9 cellular contexts compared by ENCODE assay signal in the genomic region with DNA sequence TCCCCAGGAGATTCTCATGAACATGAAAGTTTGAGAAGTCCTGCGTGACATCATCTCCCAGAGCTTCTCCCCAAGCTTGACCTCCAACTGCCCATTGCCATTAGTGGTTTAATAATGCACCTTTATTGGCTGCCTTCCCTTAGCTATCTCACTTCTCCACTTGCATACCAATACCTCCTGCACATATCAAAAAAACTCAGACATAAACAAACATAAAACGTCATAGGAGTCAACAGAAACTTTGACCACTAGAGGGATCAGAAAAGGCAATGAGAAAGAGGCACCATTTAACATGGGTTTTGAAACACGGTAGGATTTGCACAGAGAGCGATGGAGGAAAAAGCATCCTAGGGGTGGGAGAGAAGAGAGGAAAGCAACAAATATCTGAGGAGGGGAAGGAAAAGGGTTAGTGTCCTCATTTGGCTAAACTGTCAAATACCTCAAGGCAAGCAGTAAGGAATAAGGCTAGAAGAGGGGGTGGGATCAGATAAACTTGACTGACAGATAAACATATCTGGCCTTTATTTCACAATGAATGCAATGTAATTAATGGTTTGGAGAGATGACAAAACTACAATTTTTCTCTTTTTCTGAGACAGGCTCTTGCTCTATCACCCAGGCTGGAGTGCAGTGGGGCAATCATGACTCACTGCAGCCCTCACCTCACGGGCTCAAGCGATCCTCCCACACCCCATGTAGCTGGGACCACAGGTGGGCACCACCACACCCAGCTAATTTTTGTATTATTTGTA. TPM values are rescaled to one million over a fixed set of nuclear protein-coding genes. Genes with fewer than 3 reads are reported as not detected.
DNase-seq lines count a peak whose midpoint lies in the region; ATAC-seq, FAIRE-seq and TF ChIP-seq lines count a peak whose summit lies in the region.
"Had no signal": no experiment of that assay in that cellular context is flagged by ENCODE, and none has a peak within 500 bp of the region (broad histone marks: within the 10 kb centered on the region; RNA-seq: fewer than 3 reads in every experiment).

No MANE protein-coding gene starts in this region.

- H3K36me3 ChIP-seq in DND-41 (ENCODE audit: insufficient read depth, low read length), result peaks cover 8% of the 10 kb centered on the region; the same call in 1 of the 2 replicates
- no peaks in the 10 kb centered on the region for H3K36me3 ChIP-seq in GM12878 (ENCODE audit: control insufficient read depth in 2 of 2, insufficient read depth in 2 of 2, low read length in 1 of 2)

- H3K9ac ChIP-seq in DND-41 (ENCODE audit: low read depth, low read length) (no peak overlapping the region), GM12878 (ENCODE audit: control insufficient read depth, insufficient read depth, low read length) (no peak overlapping the region)

- no peak for TF ChIP-seq RAD21 in GM12878 (IDR thresholded peaks at IDR 0.05; ENCODE audit: insufficient read depth, low read depth, low read length)

- DNase-seq in DND-41 (no peak), M059J (ENCODE audit: low read depth) (peak; percentile 95), GM12878 (ENCODE audit: low read depth, low spot score) (no peak), neural crest cell (ENCODE audit: low read depth, low spot score) (no peak), NOMO-1 (lab: John Stamatoyannopoulos, UW; ENCODE audit: unreplicated experiment in 2 of 2) (no peak)
- no peak for DNase-seq in stimulated activated effector memory CD8-positive, alpha-beta T cell treated with anti-CD3 and anti-CD28 coated beads, Interleukin-12 subunit alpha, Interleukin-12 subunit beta, amount 100 ng/mL, for 72 hours (ENCODE audit: low spot score in 2 of 2)
- DNase-seq: GF-D8 had no signal

- H3K79me2 ChIP-seq in DND-41 (ENCODE audit: insufficient read depth, low read length) (peaks cover 100% of the 10 kb centered on the region), GM12878 (ENCODE audit: control insufficient read depth, insufficient read depth, low read length) (no peaks in the 10 kb centered on the region)

- no TSS peak for BruUV-seq in GM12878 (replicated peaks; lab: Mats Ljungman, UMichigan)

- H3K4me2 ChIP-seq in DND-41 (ENCODE audit: insufficient read depth, low read length), result no peak overlapping the region
- H3K4me2 ChIP-seq in GM12878 (ENCODE audit: control insufficient read depth, insufficient read depth), result no peak overlapping the region

- H4K20me1 ChIP-seq in DND-41 (ENCODE audit: insufficient read depth, low read length), result peaks cover 64% of the 10 kb centered on the region
- no peaks in the 10 kb centered on the region for H4K20me1 ChIP-seq in GM12878 (ENCODE audit: control insufficient read depth, insufficient read depth)

- WGBS in GM12878 (ENCODE audit: insufficient coverage, insufficient replicate concordance, low lambda C conversion rate, missing lambda C conversion rate), result 48% methylated on average over 6 of the region's 6 CpGs

- intact Hi-C loops in GM12878 (cut with micrococcal nuclease; ENCODE audit: unreplicated experiment), result loop anchor here (10.0 kb wide), 1 partner anchor 210 kb away; no protein-coding TSS in a partner anchor

- peak; percentile 40 for TF ChIP-seq CTCF in DND-41 (IDR thresholded peaks at IDR 0.05; ENCODE audit: borderline replicate concordance, extremely low read depth, low read length, poor library complexity, severe bottlenecking)
- TF ChIP-seq CTCF in GM12878 (IDR thresholded peaks at IDR 0.05 in 2 of 3, conservative IDR thresholded peaks at IDR 0.05 in 1 of 3; ENCODE audit: control insufficient read depth in 2 of 3, extremely low read depth in 1 of 3, insufficient read depth in 1 of 3, low read depth in 3 of 3, low read length in 3 of 3), result peak; percentile 3 to 25 (median 6); a peak in 3 of 6 replicates
- TF ChIP-seq CTCF in neural crest cell (conservative IDR thresholded peaks at IDR 0.05), result peak; percentile 53

- no peak overlapping the region for H2AFZ ChIP-seq in DND-41 (ENCODE audit: low read depth, low read length)
- H2AFZ ChIP-seq in GM12878 (ENCODE audit: control insufficient read depth, low read depth, low read length), result no peak overlapping the region

- H3K27me3 Mint-ChIP-seq in neural crest cell (ENCODE audit: low read depth), result no peaks in the 10 kb centered on the region

- no peaks in the 10 kb centered on the region for H3K27me3 ChIP-seq in DND-41 (ENCODE audit: insufficient read depth, low read length, poor library complexity)
- H3K27me3 ChIP-seq in GM12878 (replicated peaks in 1 of 2; ENCODE audit: control insufficient read depth in 2 of 2, insufficient read depth in 2 of 2, low read length in 1 of 2), result no peaks in the 10 kb centered on the region; a peak in 2 of 4 replicates

- RAD21 ChIA-PET in GM12878 (lab: Charles Lee; ENCODE audit: unreplicated experiment), result no interaction called here

- peaks cover 5% of the 10 kb centered on the region for H3K36me3 Mint-ChIP-seq in neural crest cell (ENCODE audit: low read depth)
- no peaks in the 10 kb centered on the region for H3K36me3 Mint-ChIP-seq in stimulated activated effector memory CD8-positive, alpha-beta T cell treated with anti-CD3 and anti-CD28 coated beads, Interleukin-12 subunit alpha, Interleukin-12 subunit beta, amount 100 ng/mL, for 72 hours

- SMC1A ChIA-PET in GM12878 (lab: Charles Lee; ENCODE audit: uncharacterized antibody, unreplicated experiment), result interaction anchor here (1.1 to 2.6 kb wide), 5 partner anchors 10 to 31 kb away, joined by 3 to 9 read pairs (median 3); no protein-coding TSS in a partner anchor

- ATAC-seq in DND-41 (ENCODE audit: insufficient read depth, low read depth), result no peak
- ATAC-seq in GM12878, result peak; percentile 44
- ATAC-seq in stimulated activated effector memory CD8-positive, alpha-beta T cell treated with anti-CD3 and anti-CD28 coated beads, Interleukin-12 subunit alpha, Interleukin-12 subunit beta, amount 100 ng/mL, for 72 hours, result no peak
- ATAC-seq in GM19463 (IDR thresholded peaks at IDR 0.05; ENCODE audit: unreplicated experiment), result no peak
- ATAC-seq in HG02981 (IDR thresholded peaks at IDR 0.05; ENCODE audit: unreplicated experiment), result no peak

- H3K27ac ChIP-seq in DND-41 (ENCODE audit: low read length), result no peak overlapping the region
- H3K27ac ChIP-seq in GM12878 (ENCODE audit: control insufficient read depth, insufficient read depth), result no peak overlapping the region

- no peak overlapping the region for H3K4me3 ChIP-seq in DND-41 (ENCODE audit: low read depth in 1 of 2, low read length in 2 of 2)
- H3K4me3 ChIP-seq in GM12878, result no peak overlapping the region

- CTCF ChIA-PET in GM12878 (lab: Yijun Ruan, JAX), result interaction anchor here (0.8 to 2.9 kb wide), 9 partner anchors 10 to 140 kb away, joined by 3 to 15 read pairs (median 4); no protein-coding TSS in a partner anchor

- in situ Hi-C loops in GM12878 (cut with MboI), result no loop called here

- H3K27ac Mint-ChIP-seq in neural crest cell (ENCODE audit: unreplicated experiment), result no peak overlapping the region
- H3K27ac Mint-ChIP-seq in stimulated activated effector memory CD8-positive, alpha-beta T cell treated with anti-CD3 and anti-CD28 coated beads, Interleukin-12 subunit alpha, Interleukin-12 subunit beta, amount 100 ng/mL, for 72 hours, result no peak overlapping the region

- TF ChIP-seq POLR2A in GM12878 (IDR thresholded peaks at IDR 0.05; ENCODE audit: low read depth, low read length), result no peak

- POLR2A ChIA-PET in GM12878 (lab: Charles Lee), result interaction anchor here (1.0 to 1.5 kb wide), 3 partner anchors 10 to 25 kb away, joined by 3 to 6 read pairs (median 4); no protein-coding TSS in a partner anchor

- H3K4me1 Mint-ChIP-seq in neural crest cell, result peaks cover 25% of the 10 kb centered on the region
- peaks cover 21% of the 10 kb centered on the region for H3K4me1 Mint-ChIP-seq in stimulated activated effector memory CD8-positive, alpha-beta T cell treated with anti-CD3 and anti-CD28 coated beads, Interleukin-12 subunit alpha, Interleukin-12 subunit beta, amount 100 ng/mL, for 72 hours

- TF ChIP-seq EP300 in GM12878 (IDR thresholded peaks at IDR 0.05; ENCODE audit: borderline replicate concordance in 1 of 2, control insufficient read depth in 1 of 2, low read depth in 2 of 2, low read length in 2 of 2), result no peak

- H3K9me3 ChIP-seq in DND-41 (ENCODE audit: insufficient read depth, low read length, severe bottlenecking), result no peaks in the 10 kb centered on the region
- H3K9me3 ChIP-seq in GM12878 (replicated peaks; ENCODE audit: control insufficient read depth, insufficient read depth, low read length), result no peaks in the 10 kb centered on the region

- no peak for FAIRE-seq in GM12878 (lab: Jason Lieb, UNC)

- no peak overlapping the region for H3K4me3 Mint-ChIP-seq in neural crest cell
- no peak overlapping the region for H3K4me3 Mint-ChIP-seq in stimulated activated effector memory CD8-positive, alpha-beta T cell treated with anti-CD3 and anti-CD28 coated beads, Interleukin-12 subunit alpha, Interleukin-12 subunit beta, amount 100 ng/mL, for 72 hours

- H3K9me3 Mint-ChIP-seq in neural crest cell, result peaks cover 3% of the 10 kb centered on the region
- no peaks in the 10 kb centered on the region for H3K9me3 Mint-ChIP-seq in stimulated activated effector memory CD8-positive, alpha-beta T cell treated with anti-CD3 and anti-CD28 coated beads, Interleukin-12 subunit alpha, Interleukin-12 subunit beta, amount 100 ng/mL, for 72 hours

- H3K4me1 ChIP-seq in DND-41 (ENCODE audit: insufficient read depth, low read length) (peaks cover 16% of the 10 kb centered on the region), GM12878 (ENCODE audit: control insufficient read depth, insufficient read depth, low read length) (no peaks in the 10 kb centered on the region)

TF ChIP-seq in GM12878, 131 proteins besides CTCF, POLR2A, EP300 and RAD21 (continues in another document):
- TF ChIP-seq ATF7 (IDR thresholded peaks at IDR 0.05; ENCODE audit: low read depth), result peak; percentile 33; the same call in 1 of the 2 replicates

RNA-seq across cellular contexts. Expression of a gene that starts 27.0 kb away (rescaled TPM):
- 21.4 and 39.2 TPM in 2 replicates for total RNA-seq in M059J (2014; rRNA removed; shearing (Covaris generic))
- 53.9 and 71.0 TPM in 2 replicates for total RNA-seq in GM12878 (2013; cell fraction: nucleolus; rRNA removed)
- total RNA-seq in GM12878 (2014; rRNA removed) (0.16 and 0.40 TPM in 2 replicates), GM12878 (2014; rRNA removed; fragmentation: Illumina TruSeq; extraction: Trizol) (0.31 and 0.37 TPM in 2 replicates), GM12878 (2021) (1.0 and 1.1 TPM in 2 replicates), neural crest cell (53.3 and 59.1 TPM in 2 replicates)
- 0.05 TPM for polyA plus RNA-seq in GM12878 (2011; ENCODE audit: low read depth)
- polyA plus RNA-seq in GM12878 (2011; rRNA removed) (47.2 and 61.4 TPM in 2 replicates), GM12878 (2014; fragmentation: Illumina TruSeq; extraction: Trizol) (1.1 and 1.3 TPM in 2 replicates), GM12878 (2014; fragmentation: Nextera tagmentation; extraction: Ambion mirVana) (under 1 TPM; 0.15 to 0.50 TPM), GM12878 (2014; rRNA removed) (0.41 and 1.0 TPM in 2 replicates), GM12878 (2016; fragmentation: Nextera tagmentation; extraction: Ambion mirVana) (under 1 TPM; 0.32 to 0.48 TPM)
- 14.2 and 18.8 TPM in 2 replicates for polyA plus RNA-seq in GM12878 (2011; cell fraction: cytosol; rRNA removed)
- 81.8 and 82.7 TPM in 2 replicates for polyA plus RNA-seq in GM12878 (2011; cell fraction: nucleus; rRNA removed)
- polyA plus RNA-seq in GM12878 (2012), result 0.04 TPM in 2 replicates
- polyA minus RNA-seq in GM12878 (2011; rRNA and poly(A)+ RNA removed), result 37.2 and 134 TPM in 2 replicates
- polyA minus RNA-seq in GM12878 (2011; cell fraction: cytosol; rRNA and poly(A)+ RNA removed), result 16.3 and 19.9 TPM in 2 replicates
- polyA minus RNA-seq in GM12878 (2011; cell fraction: nucleus; rRNA and poly(A)+ RNA removed), result 17.2 and 28.0 TPM in 2 replicates
